In the genomic region with DNA sequence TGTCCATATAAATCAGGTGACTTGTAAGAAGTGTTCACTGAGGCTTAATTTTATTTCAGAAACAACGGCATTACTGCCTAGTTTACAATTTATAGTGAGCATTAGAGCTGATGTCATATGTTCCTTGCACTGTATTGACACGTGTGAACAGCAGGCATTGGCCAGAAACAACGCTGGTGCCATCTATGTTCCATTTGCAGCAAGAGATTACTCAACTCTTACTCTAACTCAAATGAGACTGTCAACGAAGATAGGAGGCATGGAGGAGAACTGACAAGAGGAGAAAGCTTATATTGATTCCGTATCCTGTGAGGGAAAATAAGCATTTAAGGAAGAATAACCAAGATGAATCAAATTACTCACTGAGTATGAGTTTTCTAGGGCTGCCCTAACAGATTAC, we compare ENCODE assay signal across 1 cellular context.
TF ChIP-seq lines count a peak whose summit lies in the region.

No MANE protein-coding gene starts in this region.

TF ChIP-seq in WTC11, 78 proteins besides CTCF, POLR2A, EP300 and RAD21 (continued from another document):
- TF ChIP-seq TCF7 (CRISPR knock-in tag; IDR thresholded peaks at IDR 0.05; ENCODE audit: low read depth), result no peak
TF ChIP-seq in WTC11: peak in this region for 0.
